In the genomic region with DNA sequence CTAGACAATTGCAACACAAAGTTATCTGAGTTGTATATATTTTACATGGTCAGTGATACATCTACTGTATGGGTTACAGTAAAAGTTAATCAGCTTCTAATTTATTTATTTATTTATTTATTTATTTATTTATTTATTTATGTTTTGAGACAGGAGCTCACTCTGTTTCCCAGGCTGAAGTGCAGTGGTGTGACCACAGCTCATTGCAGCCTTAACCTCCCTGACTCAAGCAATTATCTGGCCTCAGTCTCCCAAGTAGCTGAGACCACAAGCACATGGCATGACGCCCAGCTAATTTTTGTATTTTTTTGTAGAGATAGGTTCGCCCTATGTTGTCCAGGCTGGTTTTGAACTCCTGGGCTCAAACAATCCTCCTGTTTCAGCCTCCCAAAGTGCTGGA, we compare ENCODE assay signal across 17 cellular contexts.
A peak's percentile ranks its signal among the peaks of the same experiment; 100 is the strongest.
DNase-seq lines count a peak whose midpoint lies in the region; ATAC-seq and TF ChIP-seq lines count a peak whose summit lies in the region.
"Had no signal": no experiment of that assay in that cellular context is flagged by ENCODE, and none has a peak within 500 bp of the region (broad histone marks: within the 10 kb centered on the region; RNA-seq: fewer than 3 reads in every experiment).

No MANE protein-coding gene starts in this region.

- peak overlapping the region; percentile 70 for H3K4me2 ChIP-seq in smooth muscle cell

- CTCF ChIA-PET in MCF 10A (lab: Yijun Ruan, JAX), result interaction anchor here (0.5 to 1.0 kb wide), 7 partner anchors 10 to 868 kb away, joined by 3 to 5 read pairs (median 3); no protein-coding TSS in a partner anchor

- TF ChIP-seq CTCF in MCF 10A (IDR thresholded peaks at IDR 0.05; ENCODE audit: unreplicated experiment), result no peak
- no peak for TF ChIP-seq CTCF in breast epithelium (IDR thresholded peaks at IDR 0.05)
- no peak for TF ChIP-seq CTCF in smooth muscle cell (IDR thresholded peaks at IDR 0.05; ENCODE audit: borderline replicate concordance, insufficient read depth, poor library complexity, severe bottlenecking)

- no TSS peak for BruUV-seq in MCF 10A (replicated peaks; lab: Mats Ljungman, UMichigan)

- peaks cover 91% of the 10 kb centered on the region for H3K79me2 ChIP-seq in smooth muscle cell (ENCODE audit: low read depth)

- H3K27me3 ChIP-seq in breast epithelium (no peaks in the 10 kb centered on the region), smooth muscle cell (ENCODE audit: low read depth) (no peaks in the 10 kb centered on the region)
- H3K27me3 ChIP-seq: pancreas had no signal

- H3K36me3 ChIP-seq in breast epithelium (no peaks in the 10 kb centered on the region), SK-N-MC (ENCODE audit: insufficient read depth, low read length) (peaks cover 91% of the 10 kb centered on the region), smooth muscle cell (ENCODE audit: low read depth) (peaks cover 18% of the 10 kb centered on the region)
- H3K36me3 ChIP-seq: pancreas had no signal

- POLR2A ChIA-PET in MCF 10A (lab: Yijun Ruan, JAX), result interaction anchor here (0.6 to 2.9 kb wide), 14 partner anchors 9 to 1386 kb away, joined by 3 to 27 read pairs (median 4); no protein-coding TSS in a partner anchor

- peaks cover 93% of the 10 kb centered on the region for H4K20me1 ChIP-seq in smooth muscle cell (ENCODE audit: low read depth)

- H3K4me1 Mint-ChIP-seq in MCF 10A (ENCODE audit: insufficient read depth, unreplicated experiment), result peaks cover 43% of the 10 kb centered on the region
- H3K4me1 Mint-ChIP-seq: stimulated activated effector memory CD8-positive, alpha-beta T cell treated with anti-CD3 and anti-CD28 coated beads, Interleukin-12 subunit alpha, Interleukin-12 subunit beta, amount 100 ng/mL, for 72 hours had no signal

- no peaks in the 10 kb centered on the region for H3K9me3 ChIP-seq in breast epithelium
- H3K9me3 ChIP-seq in SK-N-MC (ENCODE audit: low read depth, low read length), result no peaks in the 10 kb centered on the region
- no peaks in the 10 kb centered on the region for H3K9me3 ChIP-seq in smooth muscle cell (replicated peaks; ENCODE audit: low read depth)
- H3K9me3 ChIP-seq: pancreas had no signal

- 64% methylated on average over 2 of the region's 2 CpGs for WGBS in smooth muscle cell (ENCODE audit: low lambda C conversion rate)

- no peak overlapping the region for H3K27ac ChIP-seq in breast epithelium
- H3K27ac ChIP-seq in SK-N-MC, result peak overlapping the region; percentile 89
- H3K27ac ChIP-seq in smooth muscle cell (ENCODE audit: low read depth), result peak overlapping the region; percentile 96
- H3K27ac ChIP-seq: pancreas had no signal

- peak; percentile 55 for DNase-seq in MCF 10A (ENCODE audit: unreplicated experiment)
- no peak for DNase-seq in breast epithelium (ENCODE audit: low spot score in 2 of 2)
- no peak for DNase-seq in SK-N-MC (ENCODE audit: low read depth, low spot score)
- peak; percentile 79 for DNase-seq in fibroblast of peridontal ligament (ENCODE audit: extremely low read depth)
- no peak for DNase-seq in smooth muscle cell (lab: John Stamatoyannopoulos, UW; ENCODE audit: unreplicated experiment)
- DNase-seq in cortex of kidney (lab: John Stamatoyannopoulos, UW), result no peak
- DNase-seq in AG08395 (ENCODE audit: low spot score), result no peak
- DNase-seq: central memory CD4-positive, alpha-beta T cell; DMS79; Karpas-422; NCI-H2081; pancreas had no signal

- H3K4me3 ChIP-seq in breast epithelium (no peak overlapping the region), SK-N-MC (no peak overlapping the region), smooth muscle cell (no peak overlapping the region)
- H3K4me3 ChIP-seq: GM12878, pancreas had no signal

- H3K4me3 Mint-ChIP-seq in MCF 10A (ENCODE audit: unreplicated experiment), result no peak overlapping the region
- H3K4me3 Mint-ChIP-seq: B cell; stimulated activated effector memory CD8-positive, alpha-beta T cell treated with anti-CD3 and anti-CD28 coated beads, Interleukin-12 subunit alpha, Interleukin-12 subunit beta, amount 100 ng/mL, for 72 hours; WTC11 had no signal

- H3K9me3 Mint-ChIP-seq in MCF 10A (ENCODE audit: unreplicated experiment), result peaks cover 14% of the 10 kb centered on the region
- H3K9me3 Mint-ChIP-seq: stimulated activated effector memory CD8-positive, alpha-beta T cell treated with anti-CD3 and anti-CD28 coated beads, Interleukin-12 subunit alpha, Interleukin-12 subunit beta, amount 100 ng/mL, for 72 hours; WTC11 had no signal

- intact Hi-C loops in MCF 10A (cut with micrococcal nuclease) (no loop called here), breast epithelium (cut with DNase I; ENCODE audit: low total_unique reads) (no loop called here)

- H3K27ac Mint-ChIP-seq in MCF 10A (ENCODE audit: low read depth, unreplicated experiment), result peak overlapping the region; percentile 94
- H3K27ac Mint-ChIP-seq: B cell; stimulated activated effector memory CD8-positive, alpha-beta T cell treated with anti-CD3 and anti-CD28 coated beads, Interleukin-12 subunit alpha, Interleukin-12 subunit beta, amount 100 ng/mL, for 72 hours; WTC11 had no signal

- no peak for ATAC-seq in GM21447 (IDR thresholded peaks at IDR 0.05; ENCODE audit: unreplicated experiment)
- ATAC-seq: WTC11 had no signal

- H3K4me1 ChIP-seq in breast epithelium, result no peaks in the 10 kb centered on the region
- peaks cover 40% of the 10 kb centered on the region for H3K4me1 ChIP-seq in smooth muscle cell (ENCODE audit: low read depth)

- H3K9ac ChIP-seq in SK-N-MC (ENCODE audit: insufficient read length), result no peak overlapping the region
- peak overlapping the region; percentile 50 for H3K9ac ChIP-seq in smooth muscle cell (ENCODE audit: low read depth)

- no peak overlapping the region for H2AFZ ChIP-seq in smooth muscle cell (ENCODE audit: low read depth)

- TF ChIP-seq POLR2A in breast epithelium (IDR thresholded peaks at IDR 0.05), result no peak

- peaks cover 34% of the 10 kb centered on the region for H3K36me3 Mint-ChIP-seq in MCF 10A (ENCODE audit: insufficient read depth, unreplicated experiment)
- H3K36me3 Mint-ChIP-seq: stimulated activated effector memory CD8-positive, alpha-beta T cell treated with anti-CD3 and anti-CD28 coated beads, Interleukin-12 subunit alpha, Interleukin-12 subunit beta, amount 100 ng/mL, for 72 hours; WTC11 had no signal

- peaks cover 78% of the 10 kb centered on the region for H3F3A ChIP-seq in smooth muscle cell (ENCODE audit: low read depth)

- no peaks in the 10 kb centered on the region for H3K27me3 Mint-ChIP-seq in MCF 10A (ENCODE audit: insufficient read depth, unreplicated experiment)
- H3K27me3 Mint-ChIP-seq: B cell had no signal

Comparison
In these comparisons a context has a peak if more than half of its experiments do, and no peak if none do; other contexts are left out.
1. DNase-seq: peak in MCF 10A (single experiment) and fibroblast of peridontal ligament (single experiment); none in breast epithelium (0 of 2), SK-N-MC (single experiment), smooth muscle cell (single experiment), cortex of kidney (single experiment) and AG08395 (single experiment).
2. H3K27ac ChIP-seq: peak in SK-N-MC (single experiment) and smooth muscle cell (single experiment); none in breast epithelium (0 of 2).